In genomic region chr19:45087531-45087930, GRCh38 we compare ENCODE assay signal across 9 cellular contexts. TPM values are rescaled to one million over a fixed set of nuclear protein-coding genes. Genes with fewer than 3 reads are reported as not detected.
DNase-seq lines count a peak whose midpoint lies in the region; FAIRE-seq and TF ChIP-seq lines count a peak whose summit lies in the region.
"Had no signal": no experiment of that assay in that cellular context is flagged by ENCODE, and none has a peak within 500 bp of the region (broad histone marks: within the 10 kb centered on the region; RNA-seq: fewer than 3 reads in every experiment).

No MANE protein-coding gene starts in this region.

- no peaks in the 10 kb centered on the region for H3K9me3 ChIP-seq in KOPT-K1 (ENCODE audit: insufficient read depth, low read length, poor library complexity, severe bottlenecking)
- no peaks in the 10 kb centered on the region for H3K9me3 ChIP-seq in OCI-LY7 (ENCODE audit: low read length)
- no peaks in the 10 kb centered on the region for H3K9me3 ChIP-seq in sigmoid colon
- H3K9me3 ChIP-seq: suprapubic skin had no signal

- peak overlapping the region; percentile 46 for H3K4me3 Mint-ChIP-seq in activated CD4-positive, alpha-beta T cell treated with anti-CD3 and anti-CD28 coated beads, Interleukin-2, amount 10 ng/mL, durations not matched to agents 7 days and 5 days
- peak overlapping the region; percentile 70 for H3K4me3 Mint-ChIP-seq in activated naive CD4-positive, alpha-beta T cell treated with anti-CD3 and anti-CD28 coated beads, Interleukin-2, amount 50 U/mL, for 24 hours

- H4K20me1 ChIP-seq in OCI-LY7 (ENCODE audit: insufficient read depth, low read length) = no peaks in the 10 kb centered on the region; the same call in 1 of the 2 replicates

- H3K36me3 Mint-ChIP-seq in activated CD4-positive, alpha-beta T cell treated with anti-CD3 and anti-CD28 coated beads, Interleukin-2, amount 10 ng/mL, durations not matched to agents 7 days and 5 days (ENCODE audit: low read depth) = peaks cover 24% of the 10 kb centered on the region
- peaks cover 11% of the 10 kb centered on the region for H3K36me3 Mint-ChIP-seq in activated naive CD4-positive, alpha-beta T cell treated with anti-CD3 and anti-CD28 coated beads, Interleukin-2, amount 50 U/mL, for 24 hours

- TF ChIP-seq CTCF in OCI-LY7 (conservative IDR thresholded peaks at IDR 0.05; ENCODE audit: low read length) = no peak
- TF ChIP-seq CTCF in sigmoid colon (IDR thresholded peaks at IDR 0.05) = no peak

- no peak for TF ChIP-seq POLR2A in sigmoid colon (IDR thresholded peaks at IDR 0.05)

- H3K4me1 ChIP-seq in OCI-LY7 (ENCODE audit: insufficient read depth, low read length, poor library complexity, severe bottlenecking) (peaks cover 11% of the 10 kb centered on the region), sigmoid colon (peaks cover 0 to 18% (median 13%) of the 10 kb centered on the region in 4 donors)

- CTCF ChIA-PET in activated CD4-positive, alpha-beta T cell treated with anti-CD3 and anti-CD28 coated beads, Interleukin-2, amount 10 ng/mL, durations not matched to agents 7 days and 5 days (lab: Charles Lee) = interaction anchor here (0.6 to 1.5 kb wide), 4 partner anchors 11 to 314 kb away, joined by 3 to 5 read pairs (median 4); no protein-coding TSS in a partner anchor
- CTCF ChIA-PET in OCI-LY7 (lab: Charles Lee; ENCODE audit: unreplicated experiment) = no interaction called here

- H3K79me2 ChIP-seq in OCI-LY7 (ENCODE audit: insufficient read depth, low read depth, low read length) = peaks cover 38% of the 10 kb centered on the region

- TF ChIP-seq EP300 in sigmoid colon (IDR thresholded peaks at IDR 0.05) = no peak

- DNase-seq in activated CD4-positive, alpha-beta T cell treated with anti-CD3 and anti-CD28 coated beads, Interleukin-2, amount 10 ng/mL, durations not matched to agents 7 days and 5 days = peak; percentile 63
- peak; percentile 24 to 41 for DNase-seq in stimulated activated CD8-positive, alpha-beta memory T cell treated with anti-CD3 and anti-CD28 coated beads, Interleukin-2, amount 100 ng/mL, for 1 hour (ENCODE audit: low read depth in 2 of 2)
- DNase-seq in GM19239 (ENCODE audit: insufficient read length, low spot score) (no peak), OCI-LY7 (ENCODE audit: low spot score) (no peak), sigmoid colon (no peak)

- no peaks in the 10 kb centered on the region for H3K9me2 ChIP-seq in OCI-LY7 (ENCODE audit: insufficient read depth, low read length)

- WGBS in sigmoid colon, 2 donors = 51 to 82% methylated on average over 11 of the region's 11 CpGs

- peaks cover 2% of the 10 kb centered on the region for H3K9me3 Mint-ChIP-seq in activated CD4-positive, alpha-beta T cell treated with anti-CD3 and anti-CD28 coated beads, Interleukin-2, amount 10 ng/mL, durations not matched to agents 7 days and 5 days
- no peaks in the 10 kb centered on the region for H3K9me3 Mint-ChIP-seq in activated naive CD4-positive, alpha-beta T cell treated with anti-CD3 and anti-CD28 coated beads, Interleukin-2, amount 50 U/mL, for 24 hours

- H3K4me2 ChIP-seq in OCI-LY7 (ENCODE audit: low read length) = no peak overlapping the region

- H3K27me3 Mint-ChIP-seq in activated CD4-positive, alpha-beta T cell treated with anti-CD3 and anti-CD28 coated beads, Interleukin-2, amount 10 ng/mL, durations not matched to agents 7 days and 5 days = no peaks in the 10 kb centered on the region
- H3K27me3 Mint-ChIP-seq in activated naive CD4-positive, alpha-beta T cell treated with anti-CD3 and anti-CD28 coated beads, Interleukin-2, amount 50 U/mL, for 24 hours = no peaks in the 10 kb centered on the region

- no TSS peak for BruUV-seq in OCI-LY7 (replicated peaks; lab: Mats Ljungman, UMichigan)

- peak overlapping the region; percentile 72 for H3K27ac Mint-ChIP-seq in activated CD4-positive, alpha-beta T cell treated with anti-CD3 and anti-CD28 coated beads, Interleukin-2, amount 10 ng/mL, durations not matched to agents 7 days and 5 days
- H3K27ac Mint-ChIP-seq in activated naive CD4-positive, alpha-beta T cell treated with anti-CD3 and anti-CD28 coated beads, Interleukin-2, amount 50 U/mL, for 24 hours = peak overlapping the region; percentile 92

- H3K4me3 ChIP-seq in OCI-LY7 (ENCODE audit: low read depth, low read length, poor library complexity, severe bottlenecking) = no peak overlapping the region
- H3K4me3 ChIP-seq in sigmoid colon = no peak overlapping the region
- H3K4me3 ChIP-seq: suprapubic skin had no signal

- H3K27me3 ChIP-seq in sigmoid colon = no peaks in the 10 kb centered on the region
- H3K27me3 ChIP-seq: suprapubic skin had no signal

- no peak overlapping the region for H2AFZ ChIP-seq in OCI-LY7 (ENCODE audit: low read length)

- no peak for FAIRE-seq in GM19239 (lab: Jason Lieb, UNC)
- FAIRE-seq: endometrium had no signal

- peaks cover 38% of the 10 kb centered on the region for H3K4me1 Mint-ChIP-seq in activated CD4-positive, alpha-beta T cell treated with anti-CD3 and anti-CD28 coated beads, Interleukin-2, amount 10 ng/mL, durations not matched to agents 7 days and 5 days
- H3K4me1 Mint-ChIP-seq in activated naive CD4-positive, alpha-beta T cell treated with anti-CD3 and anti-CD28 coated beads, Interleukin-2, amount 50 U/mL, for 24 hours = peaks cover 35% of the 10 kb centered on the region

- H3K27ac ChIP-seq in KOPT-K1 (ENCODE audit: low read depth, low read length, poor library complexity, severe bottlenecking) (peak overlapping the region; percentile 54), OCI-LY7 (ENCODE audit: low read depth, low read length, poor library complexity, severe bottlenecking) (no peak overlapping the region), sigmoid colon (no peak overlapping the region)
- H3K27ac ChIP-seq: suprapubic skin had no signal

- POLR2A ChIA-PET in activated CD4-positive, alpha-beta T cell treated with anti-CD3 and anti-CD28 coated beads, Interleukin-2, amount 10 ng/mL, durations not matched to agents 7 days and 5 days (lab: Charles Lee) = no interaction called here
- POLR2A ChIA-PET in OCI-LY7 (lab: Charles Lee) = no interaction called here

- intact Hi-C loops in OCI-LY7 (cut with micrococcal nuclease; ENCODE audit: unreplicated experiment) (no loop called here), sigmoid colon (cut with DNase I) (no loop called here)

- peaks cover 54% of the 10 kb centered on the region for H3K36me3 ChIP-seq in KOPT-K1 (ENCODE audit: insufficient read depth, low read length)
- peaks cover 62% of the 10 kb centered on the region for H3K36me3 ChIP-seq in OCI-LY7 (ENCODE audit: insufficient read depth, low read length)
- H3K36me3 ChIP-seq in sigmoid colon = peaks cover 0 to 24% (median 6%) of the 10 kb centered on the region in 4 donors

RNA-seq across cellular contexts. Expression of gene PPP1R37, which starts 5.4 kb away (rescaled TPM):
- 10 to 100 TPM; 21.1 to 21.7 TPM for total RNA-seq in activated CD4-positive, alpha-beta T cell treated with anti-CD3 and anti-CD28 coated beads, Interleukin-2, amount 10 ng/mL, durations not matched to agents 7 days and 5 days
- 35.5 and 48.6 TPM in 2 replicates for total RNA-seq in OCI-LY7 (2014; rRNA removed; shearing (Covaris generic))
- 24.7 and 27.7 TPM in 2 replicates for total RNA-seq in OCI-LY7 (2022)
- total RNA-seq in sigmoid colon = 10 to 100 TPM; 17.8 to 23.2 (median 19.9) TPM
- polyA plus RNA-seq in sigmoid colon = 10 to 100 TPM; 21.6 to 32.5 (median 22.4) TPM

RNA-seq across cellular contexts. Expression of gene GEMIN7, which starts 8.5 kb away (rescaled TPM):
- 10 to 100 TPM; 27.1 to 30.0 TPM for total RNA-seq in activated CD4-positive, alpha-beta T cell treated with anti-CD3 and anti-CD28 coated beads, Interleukin-2, amount 10 ng/mL, durations not matched to agents 7 days and 5 days
- total RNA-seq in OCI-LY7 (2014; rRNA removed; shearing (Covaris generic)) = 45.2 and 60.0 TPM in 2 replicates
- total RNA-seq in OCI-LY7 (2022) (38.8 and 46.3 TPM in 2 replicates), sigmoid colon (10 to 100 TPM; 10.3 to 18.2 (median 16.2) TPM)
- 10 to 100 TPM; 27.0 to 31.2 (median 30.6) TPM for polyA plus RNA-seq in sigmoid colon

RNA-seq across cellular contexts. Expression of gene ZNF296, which starts 11.3 kb away (rescaled TPM):
- total RNA-seq in activated CD4-positive, alpha-beta T cell treated with anti-CD3 and anti-CD28 coated beads, Interleukin-2, amount 10 ng/mL, durations not matched to agents 7 days and 5 days = 1 to 10 TPM; 4.0 to 4.1 TPM
- 10.6 and 13.5 TPM in 2 replicates for total RNA-seq in OCI-LY7 (2014; rRNA removed; shearing (Covaris generic))
- 31.4 and 31.6 TPM in 2 replicates for total RNA-seq in OCI-LY7 (2022)
- 1 to 10 TPM in 1 of 4 donors, under 1 TPM in 1, not detected in 2; 0.41 to 1.2 TPM for total RNA-seq in sigmoid colon
- 1 to 10 TPM; 2.8 to 5.4 (median 3.0) TPM for polyA plus RNA-seq in sigmoid colon

RNA-seq across cellular contexts. Expression of gene CLASRP, which starts 48.7 kb away (rescaled TPM):
- total RNA-seq in activated CD4-positive, alpha-beta T cell treated with anti-CD3 and anti-CD28 coated beads, Interleukin-2, amount 10 ng/mL, durations not matched to agents 7 days and 5 days = 100 to 1,000 TPM; 101 to 109 TPM
- 142 and 152 TPM in 2 replicates for total RNA-seq in OCI-LY7 (2014; rRNA removed; shearing (Covaris generic))
- total RNA-seq in OCI-LY7 (2022) (166 and 181 TPM in 2 replicates), sigmoid colon (100 to 1,000 TPM in 1 of 4 donors, 10 to 100 TPM in 3; 61.9 to 157 (median 73.7) TPM)
- 10 to 100 TPM; 19.0 to 70.8 (median 19.2) TPM for polyA plus RNA-seq in sigmoid colon

Comparison
In these comparisons a context has a peak if more than half of its experiments do, and no peak if none do; other contexts are left out.
1. DNase-seq: peak in activated CD4-positive, alpha-beta T cell treated with anti-CD3 and anti-CD28 coated beads, Interleukin-2, amount 10 ng/mL, durations not matched to agents 7 days and 5 days (single experiment) and stimulated activated CD8-positive, alpha-beta memory T cell treated with anti-CD3 and anti-CD28 coated beads, Interleukin-2, amount 100 ng/mL, for 1 hour (2 of 2); none in GM19239 (single experiment), OCI-LY7 (single experiment) and sigmoid colon (single experiment).